In the genomic region with DNA sequence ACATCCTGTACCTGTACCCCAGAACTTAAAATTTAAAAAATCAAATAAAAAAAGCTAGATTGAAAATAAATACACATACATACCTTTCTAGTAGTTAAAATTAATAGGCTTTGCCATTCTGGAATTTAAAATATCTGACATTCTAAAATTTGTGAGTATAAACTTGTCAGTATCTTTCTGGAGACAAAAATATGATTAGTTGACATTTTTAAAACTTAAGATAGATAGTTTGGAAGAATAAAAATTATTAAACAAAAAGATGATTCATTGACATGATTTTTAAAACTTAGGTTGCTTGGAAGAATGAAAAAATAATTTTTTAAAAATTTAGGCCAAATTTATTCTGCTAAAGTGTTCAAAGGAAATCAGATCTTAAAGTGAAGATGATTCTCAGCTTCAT, we compare ENCODE assay signal across 24 cellular contexts.
"Had no signal": no experiment of that assay in that cellular context is flagged by ENCODE, and none has a peak within 500 bp of the region (broad histone marks: within the 10 kb centered on the region; RNA-seq: fewer than 3 reads in every experiment).

No MANE protein-coding gene starts in this region.

- H3K4me3 ChIP-seq: SJSA1, SK-N-MC had no signal

- H3K4me2 ChIP-seq: KMS-11 had no signal

- DNase-seq: MV-4-11, NCI-H1048, NCI-H1105 treated with DMSO at 0.1 percent for 48 hours, NCI-H1417 treated with DMSO at 0.1 percent for 48 hours, NCI-H146, NCI-H187, NCI-H2029, NCI-H2081 treated with DMSO at 0.1 percent for 48 hours, NCI-H2171, NCI-H226, NCI-H446, NCI-H510A, NCI-H524 treated with DMSO at 0.1 percent for 48 hours, NCI-H69, NCI-H774, Right ventricle myocardium superior, RPMI8226, SIG-M5 had no signal

- H3K9me3 ChIP-seq: SJSA1 had no signal

- H3K4me1 ChIP-seq: SJSA1 had no signal

- FAIRE-seq: HTR-8/SVneo, RCC 7860 had no signal

- H3K27ac ChIP-seq: HL-60, KMS-11, SJSA1, SK-N-MC had no signal

- H3K36me3 ChIP-seq: SJSA1 had no signal

- H3K9ac ChIP-seq: KMS-11 had no signal

- H3K27me3 ChIP-seq: SJSA1 had no signal
